ENCODE assay signal across 24 cellular contexts in the genomic region with DNA sequence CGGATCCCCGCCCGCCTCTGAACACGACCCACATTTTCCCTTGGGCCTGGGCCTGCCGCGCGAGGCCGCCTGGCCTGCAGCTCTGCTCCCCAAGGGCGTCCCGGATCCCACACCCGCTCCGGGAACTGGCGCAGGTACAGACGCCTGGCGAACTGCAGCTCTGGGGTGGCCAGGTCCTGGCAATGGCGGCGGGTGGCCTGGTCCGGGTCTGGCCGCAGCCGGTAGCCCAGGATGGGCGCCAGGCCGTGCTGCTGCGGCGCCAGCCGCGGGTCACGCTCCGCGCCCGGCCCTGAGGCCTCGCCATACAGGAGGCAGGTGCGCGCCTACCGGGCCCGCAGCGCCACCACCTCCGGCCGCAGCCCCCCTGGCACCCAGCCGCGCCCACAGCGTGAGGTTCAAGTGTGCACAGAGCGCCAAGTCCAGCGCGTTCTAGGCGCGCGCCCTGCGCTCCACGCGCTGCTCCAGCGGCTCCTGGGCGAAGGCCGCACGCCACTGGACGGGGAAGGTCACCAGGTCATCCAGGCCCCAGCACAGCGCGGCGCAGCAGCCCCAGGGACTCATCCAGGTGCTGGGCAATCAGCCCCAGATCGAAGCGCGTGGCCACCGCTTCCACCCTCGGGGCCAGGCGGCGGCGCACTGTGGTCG. TPM values are rescaled to one million over a fixed set of nuclear protein-coding genes. Genes with fewer than 3 reads are reported as not detected.
A peak's percentile ranks its signal among the peaks of the same experiment; 100 is the strongest.
DNase-seq lines count a peak whose midpoint lies in the region; ATAC-seq, FAIRE-seq and TF ChIP-seq lines count a peak whose summit lies in the region.
"Had no signal": no experiment of that assay in that cellular context is flagged by ENCODE, and none has a peak within 500 bp of the region (broad histone marks: within the 10 kb centered on the region; RNA-seq: fewer than 3 reads in every experiment).

No MANE protein-coding gene starts in this region.

- no peak overlapping the region for H3K9ac ChIP-seq in mammary epithelial cell (ENCODE audit: insufficient read depth, low read length)
- no peak overlapping the region for H3K9ac ChIP-seq in kidney (ENCODE audit: low read length in 2 of 2)

- no peak overlapping the region for H3K4me2 ChIP-seq in mammary epithelial cell (ENCODE audit: insufficient read depth, low read depth, low read length)

- no peaks in the 10 kb centered on the region for H3K36me3 Mint-ChIP-seq in MCF 10A (ENCODE audit: insufficient read depth, unreplicated experiment)
- H3K36me3 Mint-ChIP-seq: CD8-positive, alpha-beta memory T cell had no signal

- FAIRE-seq in kidney (lab: Jason Lieb, UNC): no peak
- FAIRE-seq: A204.1, GM12892, GM18507 had no signal

- H3K36me3 ChIP-seq in mammary epithelial cell (ENCODE audit: insufficient read depth, low read length) (no peaks in the 10 kb centered on the region), kidney (ENCODE audit: control insufficient read depth in 1 of 2, insufficient read depth in 2 of 2, low read length in 2 of 2) (no peaks in the 10 kb centered on the region), suprapubic skin (no peaks in the 10 kb centered on the region)
- H3K36me3 ChIP-seq: SJCRH30 had no signal

- no peak for TF ChIP-seq POLR2A in suprapubic skin (IDR thresholded peaks at IDR 0.05)

- in situ Hi-C loops in mammary epithelial cell (cut with MboI; ENCODE audit: low sequenced_read_pairs in 2 of 2): loop anchor here in 1 of 2 donors (10.0 kb wide), 1 partner anchor 196 kb away; no protein-coding TSS in a partner anchor

- H3K4me3 ChIP-seq in mammary epithelial cell (replicated peaks in 1 of 3; ENCODE audit: insufficient read depth in 1 of 3, low read depth in 2 of 3, low read length in 3 of 3): no peak overlapping the region
- no peak overlapping the region for H3K4me3 ChIP-seq in kidney (ENCODE audit: low read length in 2 of 2)
- no peak overlapping the region for H3K4me3 ChIP-seq in suprapubic skin
- H3K4me3 ChIP-seq: SJCRH30 had no signal

- DNase-seq in mammary epithelial cell (no peak), MCF 10A (ENCODE audit: unreplicated experiment) (no peak), Right ventricle myocardium superior (peak; percentile 36), kidney (peak; percentile 66), suprapubic skin (ENCODE audit: low spot score in 2 of 2) (peak; percentile 50 to 68)
- no peak for DNase-seq in stimulated activated CD4-positive, alpha-beta T cell treated with anti-CD3 and anti-CD28 coated beads, Interleukin-4, amount 100 ng/mL, for 1 hour
- DNase-seq: C1 segment of cervical spinal cord, GOT3, KG1, MV-4-11, NCI-H1694 treated with DMSO at 0.1 percent for 48 hours, NCI-H2107, NCI-H226, NCI-H524, NCI-H82, OCI-M1, SJCRH30 had no signal

- CTCF ChIA-PET in mammary epithelial cell (lab: Charles Lee; ENCODE audit: low non-redundant PET): no interaction called here
- CTCF ChIA-PET in MCF 10A (lab: Yijun Ruan, JAX): interaction anchor here (0.6 kb wide), 1 partner anchor 74 kb away, joined by 3 read pairs; no protein-coding TSS in a partner anchor

- no peak overlapping the region for H3K27ac Mint-ChIP-seq in MCF 10A (ENCODE audit: low read depth, unreplicated experiment)
- H3K27ac Mint-ChIP-seq: CD8-positive, alpha-beta memory T cell had no signal

- H3K9me3 Mint-ChIP-seq in MCF 10A (ENCODE audit: unreplicated experiment): no peaks in the 10 kb centered on the region
- H3K9me3 Mint-ChIP-seq: CD8-positive, alpha-beta memory T cell had no signal

- WGBS in mammary epithelial cell (ENCODE audit: low coverage, missing lambda C conversion rate): 69% methylated on average over 23 of the region's 67 CpGs
- WGBS in suprapubic skin: 19% methylated on average over 4 of the region's 67 CpGs

- intact Hi-C loops in mammary epithelial cell (cut with micrococcal nuclease): no loop called here
- intact Hi-C loops in MCF 10A (cut with micrococcal nuclease): no loop called here
- intact Hi-C loops in Right ventricle myocardium superior (cut with DNase I): loop anchor here (5.0 kb wide), 1 partner anchor 189 kb away; no protein-coding TSS in a partner anchor
- intact Hi-C loops in kidney (cut with DNase I): no loop called here

- peaks cover 39% of the 10 kb centered on the region for H3K27me3 Mint-ChIP-seq in MCF 10A (ENCODE audit: insufficient read depth, unreplicated experiment)

- dilution Hi-C loops in mammary epithelial cell (cut with HindIII; ENCODE audit: low sequenced_read_pairs): no loop called here

- POLR2A ChIA-PET in MCF 10A (lab: Yijun Ruan, JAX): no interaction called here

- H2AFZ ChIP-seq in mammary epithelial cell (ENCODE audit: low read depth, low read length): peak overlapping the region; percentile 13

- H3K79me2 ChIP-seq in mammary epithelial cell (ENCODE audit: insufficient read depth, low read length): no peaks in the 10 kb centered on the region

- ATAC-seq in Right ventricle myocardium superior (ENCODE audit: poor library complexity): no peak
- ATAC-seq in HG02623 (IDR thresholded peaks at IDR 0.05; ENCODE audit: unreplicated experiment): no peak
- ATAC-seq in GM19324 (IDR thresholded peaks at IDR 0.05; ENCODE audit: low FRiP score, unreplicated experiment): no peak

- H3K4me1 ChIP-seq in mammary epithelial cell (ENCODE audit: insufficient read depth, low read length) (no peaks in the 10 kb centered on the region), kidney (ENCODE audit: control insufficient read depth in 1 of 2, insufficient read depth in 1 of 2, low read depth in 1 of 2, low read length in 2 of 2) (no peaks in the 10 kb centered on the region), suprapubic skin (peaks cover 7% of the 10 kb centered on the region)
- H3K4me1 ChIP-seq: SJCRH30 had no signal

- H3K9me3 ChIP-seq in mammary epithelial cell (replicated peaks; ENCODE audit: insufficient read depth, low read length): no peaks in the 10 kb centered on the region
- no peaks in the 10 kb centered on the region for H3K9me3 ChIP-seq in kidney (ENCODE audit: control insufficient read depth in 1 of 2, low read length in 2 of 2)
- H3K9me3 ChIP-seq in suprapubic skin: no peaks in the 10 kb centered on the region
- H3K9me3 ChIP-seq: SJCRH30 had no signal

- no peak overlapping the region for H3K27ac ChIP-seq in mammary epithelial cell (ENCODE audit: insufficient read depth, low read depth, low read length)
- H3K27ac ChIP-seq in kidney (ENCODE audit: low read depth in 2 of 2, low read length in 2 of 2): no peak overlapping the region
- no peak overlapping the region for H3K27ac ChIP-seq in suprapubic skin
- H3K27ac ChIP-seq: SJCRH30 had no signal

- BruUV-seq in mammary epithelial cell (replicated peaks; lab: Mats Ljungman, UMichigan) (no TSS peak), MCF 10A (replicated peaks; lab: Mats Ljungman, UMichigan) (no TSS peak)

- no peaks in the 10 kb centered on the region for H3K4me1 Mint-ChIP-seq in MCF 10A (ENCODE audit: insufficient read depth, unreplicated experiment)

- TF ChIP-seq EP300 in suprapubic skin (IDR thresholded peaks at IDR 0.05): no peak

- no peak for TF ChIP-seq CTCF in mammary epithelial cell (conservative IDR thresholded peaks at IDR 0.05 in 1 of 2, IDR thresholded peaks at IDR 0.05 in 1 of 2; ENCODE audit: extremely low read depth in 1 of 2, insufficient read depth in 1 of 2, low read depth in 1 of 2, low read length in 2 of 2)
- TF ChIP-seq CTCF in MCF 10A (IDR thresholded peaks at IDR 0.05; ENCODE audit: unreplicated experiment): no peak
- no peak for TF ChIP-seq CTCF in kidney (IDR thresholded peaks at IDR 0.05; ENCODE audit: borderline replicate concordance, extremely low read depth, insufficient read depth)
- no peak for TF ChIP-seq CTCF in suprapubic skin (IDR thresholded peaks at IDR 0.05)

- H3K27me3 ChIP-seq in mammary epithelial cell (ENCODE audit: insufficient read depth, low read length) (peaks cover 17% of the 10 kb centered on the region), suprapubic skin (peaks cover 58% of the 10 kb centered on the region)

- H4K20me1 ChIP-seq in mammary epithelial cell (ENCODE audit: insufficient read depth, low read length): no peaks in the 10 kb centered on the region

- no peak overlapping the region for H3K4me3 Mint-ChIP-seq in MCF 10A (ENCODE audit: unreplicated experiment)
- H3K4me3 Mint-ChIP-seq: CD8-positive, alpha-beta memory T cell had no signal

RNA-seq across cellular contexts. Expression of a gene that starts 9.5 kb away (rescaled TPM):
- total RNA-seq in mammary epithelial cell (not detected), MCF 10A (2022) (not detected in 2 replicates), Right ventricle myocardium superior (not detected), kidney (not detected), suprapubic skin (not detected)
- polyA plus RNA-seq in mammary epithelial cell (not detected), kidney (ENCODE audit: insufficient read depth, low read depth, low replicate concordance) (not detected)
- not detected for polyA minus RNA-seq in mammary epithelial cell
- total RNA-seq: CD8-positive, alpha-beta memory T cell; RPMI7951; SJCRH30 had no signal
- polyA plus RNA-seq: CD8-positive, alpha-beta memory T cell had no signal

RNA-seq across cellular contexts. Expression of a gene that starts 18.5 kb away (rescaled TPM):
- not detected for total RNA-seq in mammary epithelial cell
- not detected for polyA plus RNA-seq in mammary epithelial cell
- not detected for polyA minus RNA-seq in mammary epithelial cell
- not detected in 2 replicates for total RNA-seq in MCF 10A (2022)
- not detected for total RNA-seq in Right ventricle myocardium superior
- total RNA-seq in kidney: not detected
- not detected for polyA plus RNA-seq in kidney (ENCODE audit: insufficient read depth, low read depth, low replicate concordance)
- not detected for total RNA-seq in suprapubic skin
- total RNA-seq: CD8-positive, alpha-beta memory T cell; RPMI7951; SJCRH30 had no signal
- polyA plus RNA-seq: CD8-positive, alpha-beta memory T cell had no signal

Comparison
In these comparisons a context has a peak if more than half of its experiments do, and no peak if none do; other contexts are left out.
1. DNase-seq: peak in Right ventricle myocardium superior (single experiment), kidney (single experiment) and suprapubic skin (2 of 2); none in mammary epithelial cell (single experiment), MCF 10A (single experiment) and stimulated activated CD4-positive, alpha-beta T cell treated with anti-CD3 and anti-CD28 coated beads, Interleukin-4, amount 100 ng/mL, for 1 hour (single experiment).